Comparison of ENCODE assay signal across 7 cellular contexts in genomic region chr20:30912661-30913026, GRCh38.
DNase-seq lines count a peak whose midpoint lies in the region; ATAC-seq and TF ChIP-seq lines count a peak whose summit lies in the region.
"Not testable (repeated sequence)": the region's sequence is repeated elsewhere in the genome, so short reads cannot be mapped to it uniquely, and the experiment has no call there.

No MANE protein-coding gene starts in this region.

- H2AFZ ChIP-seq in MM.1S (ENCODE audit: low read length); neuronal stem cell (ENCODE audit: low read length): not testable (repeated sequence)

- H3K4me1 Mint-ChIP-seq in WTC11 = peaks cover 56% of the 10 kb centered on the region

- POLR2A ChIA-PET in WTC11 (lab: Charles Lee) = not testable (repeated sequence)

- not testable (repeated sequence) for H2BK15ac ChIP-seq in neuronal stem cell (ENCODE audit: low read length)

- H3K27ac Mint-ChIP-seq in WTC11 = peak overlapping the region; percentile 99

- H4K8ac ChIP-seq in neuronal stem cell (ENCODE audit: low read depth, low read length) = not testable (repeated sequence)

- CTCF ChIA-PET in WTC11 (lab: Charles Lee) = not testable (repeated sequence)

- not testable (repeated sequence) for H3K4me2 ChIP-seq in MM.1S (ENCODE audit: low read depth, low read length)
- H3K4me2 ChIP-seq in neuronal stem cell (ENCODE audit: insufficient read depth, low read length, poor library complexity, severe bottlenecking) = peak overlapping the region; percentile 2

- H3K9me3 ChIP-seq in MM.1S (replicated peaks; ENCODE audit: insufficient read depth, low read length); iPS-15b (ENCODE audit: control insufficient read depth, insufficient read depth, low read length); neuronal stem cell (replicated peaks in 1 of 2; ENCODE audit: control insufficient read depth in 2 of 2, insufficient read depth in 1 of 2, low read depth in 1 of 2, low read length in 2 of 2): not testable (repeated sequence)

- H3F3A ChIP-seq in MM.1S (ENCODE audit: insufficient read depth, low read length) = not testable (repeated sequence)

- H3K9me3 Mint-ChIP-seq in WTC11 = not testable (repeated sequence)

- H4K20me1 ChIP-seq in MM.1S (ENCODE audit: insufficient read depth, low read length) = not testable (repeated sequence)

- not testable (repeated sequence) for H3K4me1 ChIP-seq in MM.1S (ENCODE audit: low read length); iPS-15b (ENCODE audit: control insufficient read depth, insufficient read depth, low read length); neuronal stem cell (ENCODE audit: control insufficient read depth in 2 of 2, insufficient read depth in 1 of 2, low read depth in 1 of 2, low read length in 2 of 2)

- H3K79me1 ChIP-seq in neuronal stem cell (ENCODE audit: low read depth, low read length) = not testable (repeated sequence)

- not testable (repeated sequence) for H3K9ac ChIP-seq in MM.1S (ENCODE audit: low read length); iPS-15b (ENCODE audit: low read depth, low read length); neuronal stem cell (ENCODE audit: low read depth, low read length, poor library complexity)

- no CpG with 5 or more reads among the region's 12 CpGs for WGBS in neuronal stem cell (ENCODE audit: extremely low coverage in 2 of 2, insufficient read length in 2 of 2, insufficient replicate concordance in 1 of 2), 2 donors

- H3K9me2 ChIP-seq in MM.1S (replicated peaks; ENCODE audit: insufficient read depth, low read length) = not testable (repeated sequence)

- not testable (repeated sequence) for H3K4ac ChIP-seq in neuronal stem cell (ENCODE audit: low read length)

- H2AK5ac ChIP-seq in neuronal stem cell (ENCODE audit: low read depth, low read length) = not testable (repeated sequence)

- H3K79me2 ChIP-seq in MM.1S (ENCODE audit: low read length) = not testable (repeated sequence)

- not testable (repeated sequence) for H3K36me3 Mint-ChIP-seq in WTC11

- H3K18ac ChIP-seq in neuronal stem cell (ENCODE audit: low read length) = not testable (repeated sequence)

- not testable (repeated sequence) for H4K91ac ChIP-seq in neuronal stem cell (ENCODE audit: low read depth, low read length, poor library complexity)

- peaks cover 35% of the 10 kb centered on the region for H3K27me3 Mint-ChIP-seq in WTC11 (ENCODE audit: low read depth)

- not testable (repeated sequence) for H3K36me3 ChIP-seq in MM.1S (replicated peaks; ENCODE audit: insufficient read depth, low read length); iPS-15b (ENCODE audit: control insufficient read depth, insufficient read depth, low read length); neuronal stem cell (replicated peaks in 1 of 2; ENCODE audit: control insufficient read depth in 2 of 2, insufficient read depth in 2 of 2, low read length in 2 of 2)

- ATAC-seq in WTC11 = not testable (repeated sequence)

- DNase-seq in H4 (ENCODE audit: low spot score) (peak; percentile 12), MM.1S (peak; percentile 15), cardiac fibroblast (ENCODE audit: low read depth in 2 of 2) (peak; percentile 12 to 79), fibroblast of peridontal ligament (ENCODE audit: extremely low read depth) (peak; percentile 5)
- DNase-seq in WTC11 (ENCODE audit: low spot score); neuronal stem cell (ENCODE audit: low spot score): not testable (repeated sequence)

- peak overlapping the region; percentile 73 for H3K4me3 Mint-ChIP-seq in WTC11

- not testable (repeated sequence) for H2BK12ac ChIP-seq in neuronal stem cell (ENCODE audit: low read length)

- H3K27me3 ChIP-seq in MM.1S (replicated peaks; ENCODE audit: insufficient read depth, low read length); neuronal stem cell (ENCODE audit: control insufficient read depth in 3 of 3, insufficient read depth in 3 of 3, low read depth in 1 of 3, low read length in 3 of 3): not testable (repeated sequence)
- H3K27me3 ChIP-seq in iPS-15b (ENCODE audit: control insufficient read depth, insufficient read depth, low read length) = peaks cover 18% of the 10 kb centered on the region

- H2BK120ac ChIP-seq in neuronal stem cell (ENCODE audit: low read depth, low read length) = not testable (repeated sequence)

- TF ChIP-seq CTCF in MM.1S (IDR thresholded peaks at IDR 0.05; ENCODE audit: low read length); WTC11 (IDR thresholded peaks at IDR 0.05); cardiac fibroblast (IDR thresholded peaks at IDR 0.05; ENCODE audit: low read depth, low read length): not testable (repeated sequence)

- not testable (repeated sequence) for H3K4me3 ChIP-seq in MM.1S (ENCODE audit: low read length); neuronal stem cell (ENCODE audit: low read length in 2 of 2)
- H3K4me3 ChIP-seq in cardiac fibroblast (replicated peaks in 1 of 2; ENCODE audit: low read depth in 2 of 2, low read length in 2 of 2) = peak overlapping the region in 1 of 2 donors; percentile 24
- H3K4me3 ChIP-seq in iPS-15b (ENCODE audit: low read depth, low read length) = peak overlapping the region; percentile 32

- not testable (repeated sequence) for H3K14ac ChIP-seq in neuronal stem cell (ENCODE audit: low read length)

- not testable (repeated sequence) for H2BK5ac ChIP-seq in neuronal stem cell (ENCODE audit: low read length)

- H3K27ac ChIP-seq in MM.1S (ENCODE audit: low read length); neuronal stem cell (replicated peaks; ENCODE audit: low read length): not testable (repeated sequence)

- not testable (repeated sequence) for H3K23ac ChIP-seq in neuronal stem cell (ENCODE audit: low read depth, low read length, poor library complexity)
